In the genomic region with DNA sequence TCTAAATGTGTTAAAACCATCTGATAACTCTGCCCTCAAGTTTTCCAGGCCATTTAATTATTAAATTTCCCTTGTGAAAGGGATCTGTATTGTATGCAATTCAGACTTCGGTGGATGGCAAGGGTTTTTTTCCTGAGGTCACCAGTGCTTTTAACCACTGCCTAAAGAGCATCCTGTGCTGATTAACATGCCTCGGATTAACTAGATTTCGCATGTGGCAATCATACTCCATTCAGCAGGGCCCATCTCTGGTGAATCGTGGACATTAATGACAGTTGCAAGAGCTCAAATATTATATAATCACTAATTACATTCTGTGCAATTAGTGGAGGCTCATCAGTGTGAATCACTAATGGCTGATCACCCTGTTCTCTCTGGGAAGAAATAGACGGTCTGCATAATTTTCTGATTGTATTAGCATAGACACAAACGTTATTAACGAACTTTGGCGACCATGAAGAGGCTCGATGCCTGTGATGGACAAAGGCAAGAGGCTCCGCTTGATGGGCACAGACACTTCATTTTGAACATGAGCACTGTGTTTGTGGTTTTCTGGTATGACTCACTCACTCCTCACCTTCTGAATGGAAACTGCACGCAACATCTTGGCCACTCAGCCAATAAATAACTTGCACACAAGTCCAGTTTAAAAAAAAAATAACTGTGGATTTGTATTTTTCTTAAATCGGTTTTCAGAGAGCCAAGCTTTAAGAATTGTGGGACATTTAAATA, we compare ENCODE assay signal across 1 cellular context.
A peak's percentile ranks its signal among the peaks of the same experiment; 100 is the strongest.
TF ChIP-seq lines count a peak whose summit lies in the region.

No MANE protein-coding gene starts in this region.

TF ChIP-seq in GM12878, 131 proteins besides CTCF, POLR2A, EP300 and RAD21 (continued from another document and continues in another):
- TF ChIP-seq, protein P1, sequence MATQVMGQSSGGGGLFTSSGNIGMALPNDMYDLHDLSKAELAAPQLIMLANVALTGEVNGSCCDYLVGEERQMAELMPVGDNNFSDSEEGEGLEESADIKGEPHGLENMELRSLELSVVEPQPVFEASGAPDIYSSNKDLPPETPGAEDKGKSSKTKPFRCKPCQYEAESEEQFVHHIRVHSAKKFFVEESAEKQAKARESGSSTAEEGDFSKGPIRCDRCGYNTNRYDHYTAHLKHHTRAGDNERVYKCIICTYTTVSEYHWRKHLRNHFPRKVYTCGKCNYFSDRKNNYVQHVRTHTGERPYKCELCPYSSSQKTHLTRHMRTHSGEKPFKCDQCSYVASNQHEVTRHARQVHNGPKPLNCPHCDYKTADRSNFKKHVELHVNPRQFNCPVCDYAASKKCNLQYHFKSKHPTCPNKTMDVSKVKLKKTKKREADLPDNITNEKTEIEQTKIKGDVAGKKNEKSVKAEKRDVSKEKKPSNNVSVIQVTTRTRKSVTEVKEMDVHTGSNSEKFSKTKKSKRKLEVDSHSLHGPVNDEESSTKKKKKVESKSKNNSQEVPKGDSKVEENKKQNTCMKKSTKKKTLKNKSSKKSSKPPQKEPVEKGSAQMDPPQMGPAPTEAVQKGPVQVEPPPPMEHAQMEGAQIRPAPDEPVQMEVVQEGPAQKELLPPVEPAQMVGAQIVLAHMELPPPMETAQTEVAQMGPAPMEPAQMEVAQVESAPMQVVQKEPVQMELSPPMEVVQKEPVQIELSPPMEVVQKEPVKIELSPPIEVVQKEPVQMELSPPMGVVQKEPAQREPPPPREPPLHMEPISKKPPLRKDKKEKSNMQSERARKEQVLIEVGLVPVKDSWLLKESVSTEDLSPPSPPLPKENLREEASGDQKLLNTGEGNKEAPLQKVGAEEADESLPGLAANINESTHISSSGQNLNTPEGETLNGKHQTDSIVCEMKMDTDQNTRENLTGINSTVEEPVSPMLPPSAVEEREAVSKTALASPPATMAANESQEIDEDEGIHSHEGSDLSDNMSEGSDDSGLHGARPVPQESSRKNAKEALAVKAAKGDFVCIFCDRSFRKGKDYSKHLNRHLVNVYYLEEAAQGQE (IDR thresholded peaks at IDR 0.05; ENCODE audit: low read depth, low read length): no peak
- TF ChIP-seq IKZF1 (conservative IDR thresholded peaks at IDR 0.05) (no peak), PKNOX1 (IDR thresholded peaks at IDR 0.05) (peak; percentile 80), SMARCA5 (IDR thresholded peaks at IDR 0.05) (no peak), ZBTB11 (CRISPR knock-in tag; IDR thresholded peaks at IDR 0.05) (no peak), ZNF622 (IDR thresholded peaks at IDR 0.05) (no peak), SRF (IDR thresholded peaks at IDR 0.05; ENCODE audit: low read depth in 2 of 2, low read length in 2 of 2) (no peak), PAX8 (IDR thresholded peaks at IDR 0.05) (no peak), BRCA1 (IDR thresholded peaks at IDR 0.05; ENCODE audit: low read depth, low read length) (no peak), MTA3 (IDR thresholded peaks at IDR 0.05; ENCODE audit: borderline replicate concordance, low read length) (no peak), TCF12 (IDR thresholded peaks at IDR 0.05; ENCODE audit: low read depth, low read length) (no peak), RELB (IDR thresholded peaks at IDR 0.05; ENCODE audit: low read depth) (no peak), NR2C1 (IDR thresholded peaks at IDR 0.05) (no peak), SREBF1 (IDR thresholded peaks at IDR 0.05; ENCODE audit: low read length) (no peak), IRF3 (IDR thresholded peaks at IDR 0.05) (no peak), NBN (IDR thresholded peaks at IDR 0.05) (no peak), SIX5 (IDR thresholded peaks at IDR 0.05; ENCODE audit: low read depth, low read length, severe bottlenecking) (no peak), SREBF2 (IDR thresholded peaks at IDR 0.05; ENCODE audit: low read length) (no peak), RCOR1 (conservative IDR thresholded peaks at IDR 0.05; ENCODE audit: low read depth, low read length) (no peak), BCL3 (IDR thresholded peaks at IDR 0.05; ENCODE audit: borderline replicate concordance, insufficient read depth, low read depth, low read length, poor library complexity, severe bottlenecking) (no peak), CREM (IDR thresholded peaks at IDR 0.05; ENCODE audit: low read depth) (peak; percentile 57; the same call in 1 of the 2 replicates), POLR2AphosphoS5 (IDR thresholded peaks at IDR 0.05; ENCODE audit: low read length) (no peak), JUND (IDR thresholded peaks at IDR 0.05; ENCODE audit: low read depth, low read length) (peak; percentile 71; the same call in 1 of the 2 replicates), SP1 (IDR thresholded peaks at IDR 0.05; ENCODE audit: low read depth, low read length) (no peak), NFIC (IDR thresholded peaks at IDR 0.05; ENCODE audit: low read depth, low read length) (peak; percentile 64; the same call in 1 of the 2 replicates), KDM1A (IDR thresholded peaks at IDR 0.05; ENCODE audit: borderline replicate concordance) (no peak), WRNIP1 (IDR thresholded peaks at IDR 0.05; ENCODE audit: borderline replicate concordance, low read depth, low read length) (no peak), ZNF384 (IDR thresholded peaks at IDR 0.05; ENCODE audit: borderline replicate concordance, low read depth, low read length) (peak; percentile 18; the same call in 1 of the 2 replicates), ESRRA (IDR thresholded peaks at IDR 0.05; ENCODE audit: low read length) (no peak), BHLHE40 (IDR thresholded peaks at IDR 0.05; ENCODE audit: borderline replicate concordance in 1 of 2, low read depth in 2 of 2, low read length in 1 of 2) (peak; percentile 55 to 57; a peak in 1 of 4 replicates), SMC3 (IDR thresholded peaks at IDR 0.05; ENCODE audit: borderline replicate concordance, low read length) (no peak), POU2F2 (IDR thresholded peaks at IDR 0.05; ENCODE audit: borderline replicate concordance, low read depth, low read length) (0 out of 3 replicates have a peak, but pooled peaks have one; percentile 42), CEBPB (IDR thresholded peaks at IDR 0.05; ENCODE audit: borderline replicate concordance in 1 of 2, low read depth in 2 of 2, low read length in 2 of 2) (no peak), CHD2 (IDR thresholded peaks at IDR 0.05; ENCODE audit: borderline replicate concordance, low read depth, low read length) (no peak), YY1 (IDR thresholded peaks at IDR 0.05; ENCODE audit: low read depth, low read length) (no peak)
- TF ChIP-seq, protein P2, sequence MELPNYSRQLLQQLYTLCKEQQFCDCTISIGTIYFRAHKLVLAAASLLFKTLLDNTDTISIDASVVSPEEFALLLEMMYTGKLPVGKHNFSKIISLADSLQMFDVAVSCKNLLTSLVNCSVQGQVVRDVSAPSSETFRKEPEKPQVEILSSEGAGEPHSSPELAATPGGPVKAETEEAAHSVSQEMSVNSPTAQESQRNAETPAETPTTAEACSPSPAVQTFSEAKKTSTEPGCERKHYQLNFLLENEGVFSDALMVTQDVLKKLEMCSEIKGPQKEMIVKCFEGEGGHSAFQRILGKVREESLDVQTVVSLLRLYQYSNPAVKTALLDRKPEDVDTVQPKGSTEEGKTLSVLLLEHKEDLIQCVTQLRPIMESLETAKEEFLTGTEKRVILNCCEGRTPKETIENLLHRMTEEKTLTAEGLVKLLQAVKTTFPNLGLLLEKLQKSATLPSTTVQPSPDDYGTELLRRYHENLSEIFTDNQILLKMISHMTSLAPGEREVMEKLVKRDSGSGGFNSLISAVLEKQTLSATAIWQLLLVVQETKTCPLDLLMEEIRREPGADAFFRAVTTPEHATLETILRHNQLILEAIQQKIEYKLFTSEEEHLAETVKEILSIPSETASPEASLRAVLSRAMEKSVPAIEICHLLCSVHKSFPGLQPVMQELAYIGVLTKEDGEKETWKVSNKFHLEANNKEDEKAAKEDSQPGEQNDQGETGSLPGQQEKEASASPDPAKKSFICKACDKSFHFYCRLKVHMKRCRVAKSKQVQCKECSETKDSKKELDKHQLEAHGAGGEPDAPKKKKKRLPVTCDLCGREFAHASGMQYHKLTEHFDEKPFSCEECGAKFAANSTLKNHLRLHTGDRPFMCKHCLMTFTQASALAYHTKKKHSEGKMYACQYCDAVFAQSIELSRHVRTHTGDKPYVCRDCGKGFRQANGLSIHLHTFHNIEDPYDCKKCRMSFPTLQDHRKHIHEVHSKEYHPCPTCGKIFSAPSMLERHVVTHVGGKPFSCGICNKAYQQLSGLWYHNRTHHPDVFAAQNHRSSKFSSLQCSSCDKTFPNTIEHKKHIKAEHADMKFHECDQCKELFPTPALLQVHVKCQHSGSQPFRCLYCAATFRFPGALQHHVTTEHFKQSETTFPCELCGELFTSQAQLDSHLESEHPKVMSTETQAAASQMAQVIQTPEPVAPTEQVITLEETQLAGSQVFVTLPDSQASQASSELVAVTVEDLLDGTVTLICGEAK (IDR thresholded peaks at IDR 0.05; ENCODE audit: borderline replicate concordance): no peak
- TF ChIP-seq, protein P3, sequence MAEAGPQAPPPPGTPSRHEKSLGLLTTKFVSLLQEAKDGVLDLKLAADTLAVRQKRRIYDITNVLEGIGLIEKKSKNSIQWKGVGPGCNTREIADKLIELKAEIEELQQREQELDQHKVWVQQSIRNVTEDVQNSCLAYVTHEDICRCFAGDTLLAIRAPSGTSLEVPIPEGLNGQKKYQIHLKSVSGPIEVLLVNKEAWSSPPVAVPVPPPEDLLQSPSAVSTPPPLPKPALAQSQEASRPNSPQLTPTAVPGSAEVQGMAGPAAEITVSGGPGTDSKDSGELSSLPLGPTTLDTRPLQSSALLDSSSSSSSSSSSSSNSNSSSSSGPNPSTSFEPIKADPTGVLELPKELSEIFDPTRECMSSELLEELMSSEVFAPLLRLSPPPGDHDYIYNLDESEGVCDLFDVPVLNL (IDR thresholded peaks at IDR 0.05; ENCODE audit: low read depth, low read length): no peak
- TF ChIP-seq, protein P4, sequence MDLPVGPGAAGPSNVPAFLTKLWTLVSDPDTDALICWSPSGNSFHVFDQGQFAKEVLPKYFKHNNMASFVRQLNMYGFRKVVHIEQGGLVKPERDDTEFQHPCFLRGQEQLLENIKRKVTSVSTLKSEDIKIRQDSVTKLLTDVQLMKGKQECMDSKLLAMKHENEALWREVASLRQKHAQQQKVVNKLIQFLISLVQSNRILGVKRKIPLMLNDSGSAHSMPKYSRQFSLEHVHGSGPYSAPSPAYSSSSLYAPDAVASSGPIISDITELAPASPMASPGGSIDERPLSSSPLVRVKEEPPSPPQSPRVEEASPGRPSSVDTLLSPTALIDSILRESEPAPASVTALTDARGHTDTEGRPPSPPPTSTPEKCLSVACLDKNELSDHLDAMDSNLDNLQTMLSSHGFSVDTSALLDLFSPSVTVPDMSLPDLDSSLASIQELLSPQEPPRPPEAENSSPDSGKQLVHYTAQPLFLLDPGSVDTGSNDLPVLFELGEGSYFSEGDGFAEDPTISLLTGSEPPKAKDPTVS (IDR thresholded peaks at IDR 0.05; ENCODE audit: low read depth, low read length): no peak
